In genomic region chr3:119139360-119139759, GRCh38 we compare ENCODE assay signal across 14 cellular contexts. TPM values are rescaled to one million over a fixed set of nuclear protein-coding genes. Genes with fewer than 3 reads are reported as not detected.
"Had no signal": no experiment of that assay in that cellular context is flagged by ENCODE, and none has a peak within 500 bp of the region (broad histone marks: within the 10 kb centered on the region; RNA-seq: fewer than 3 reads in every experiment).

No MANE protein-coding gene starts in this region.

RNA-seq across cellular contexts. Expression of gene TEX55, which starts 6.6 kb away (rescaled TPM):
- total RNA-seq: stomach, suprapubic skin, temporal lobe, thoracic aorta, tibial nerve, transverse colon, upper lobe of left lung, upper lobe of right lung, ureter, urinary bladder, uterus, vagina had no signal
- polyA plus RNA-seq: stomach, thymus, urinary bladder had no signal

RNA-seq across cellular contexts. Expression of gene UPK1B, which starts 34.0 kb away (rescaled TPM):
- total RNA-seq: thyroid gland, tibial nerve, vagina had no signal
